ENCODE assay signal across 13 cellular contexts in the genomic region with DNA sequence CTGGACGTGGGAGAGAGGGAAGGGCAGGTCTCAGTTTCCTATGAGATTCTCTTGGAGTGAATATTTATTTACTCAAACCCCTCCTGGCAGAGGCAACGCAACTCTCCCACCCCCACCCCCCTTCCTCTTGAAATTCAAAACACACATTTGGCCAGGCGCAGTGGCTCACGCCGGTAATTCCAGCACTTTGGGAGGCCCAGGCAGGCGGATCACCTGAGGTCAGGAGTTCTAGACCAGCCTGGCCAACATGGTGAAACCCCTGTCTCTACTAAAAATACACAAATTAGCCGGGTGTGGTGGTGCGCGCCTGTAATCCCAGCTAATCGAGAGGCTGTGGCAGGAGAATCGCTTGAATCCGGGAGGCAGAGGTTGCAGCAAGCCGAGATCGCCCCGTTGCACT. TPM values are rescaled to one million over a fixed set of nuclear protein-coding genes. Genes with fewer than 3 reads are reported as not detected.
"Had no signal": no experiment of that assay in that cellular context is flagged by ENCODE, and none has a peak within 500 bp of the region (broad histone marks: within the 10 kb centered on the region; RNA-seq: fewer than 3 reads in every experiment).

No MANE protein-coding gene starts in this region.

RNA-seq across cellular contexts. Expression of gene NFILZ, which starts 13.1 kb away (rescaled TPM):
- total RNA-seq: activated B cell treated with CpG ODN at 0.5 μM for 24 hours; activated CD4-positive, alpha-beta memory T cell treated with anti-CD3 and anti-CD28 coated beads for 36 hours; activated CD4-positive, alpha-beta memory T cell treated with anti-CD3 and anti-CD28 coated beads, Interleukin-2, amount 10 ng/mL, durations not matched to agents 7 days and 5 days; activated CD4-positive, alpha-beta T cell treated with anti-CD3 and anti-CD28 coated beads for 36 hours; activated CD4-positive, alpha-beta T cell treated with anti-CD3 and anti-CD28 coated beads, Interleukin-2, amount 10 ng/mL, durations not matched to agents 24 days and 14 days; activated CD4-positive, alpha-beta T cell treated with anti-CD3 and anti-CD28 coated beads, Interleukin-2, amount 10 ng/mL, durations not matched to agents 7 days and 5 days; activated CD8-positive, alpha-beta memory T cell treated with anti-CD3 and anti-CD28 coated beads for 36 hours; activated CD8-positive, alpha-beta memory T cell treated with anti-CD3 and anti-CD28 coated beads, Interleukin-2, amount 10 ng/mL, durations not matched to agents 7 days and 5 days; activated CD8-positive, alpha-beta T cell treated with anti-CD3 and anti-CD28 coated beads for 36 hours; activated CD8-positive, alpha-beta T cell treated with anti-CD3 and anti-CD28 coated beads, Interleukin-2, amount 10 ng/mL, durations not matched to agents 7 days and 5 days; T-helper 17 cell; T-helper 2 cell treated with Interferon-gamma antibody and Interleukin-4, amounts not matched to agents 100 ng/mL and 5 ng/mL, for 36 hours; WTC11 had no signal
